ENCODE assay signal across 22 cellular contexts in the genomic region with DNA sequence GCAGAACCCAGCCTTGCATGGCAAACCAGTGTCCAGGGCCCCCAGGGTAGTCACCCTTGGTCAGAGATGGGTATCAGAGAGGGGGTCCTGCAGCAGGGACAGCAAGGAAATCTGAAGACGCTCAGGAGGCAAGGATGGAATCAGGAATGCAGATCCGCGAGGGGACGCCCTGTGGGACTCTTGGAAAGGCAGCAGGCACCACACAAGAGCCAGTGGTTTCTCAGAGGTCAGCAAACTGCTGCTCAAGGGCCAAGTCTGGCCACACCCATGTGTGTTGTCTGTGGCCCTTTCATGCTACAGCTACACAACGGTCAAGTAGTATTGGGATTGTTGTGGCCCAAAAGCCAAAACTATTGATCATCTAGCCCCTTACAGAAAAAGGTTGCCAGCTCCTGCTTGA.
"Had no signal": no experiment of that assay in that cellular context is flagged by ENCODE, and none has a peak within 500 bp of the region (broad histone marks: within the 10 kb centered on the region; RNA-seq: fewer than 3 reads in every experiment).

No MANE protein-coding gene starts in this region.

- H3K4me3 ChIP-seq: PC-9, Peyer's patch had no signal

- H2AFZ ChIP-seq: PC-9 had no signal

- H3K9ac ChIP-seq: SK-N-SH had no signal

- H3K9me2 ChIP-seq: SK-N-SH had no signal

- H3K4me2 ChIP-seq: PC-9, SK-N-SH had no signal

- H3K27me3 ChIP-seq: Peyer's patch had no signal

- DNase-seq: Karpas-422, KG1, MM.1S, NCI-H1092 treated with DMSO at 0.1 percent for 48 hours, NCI-H1436, NCI-H187, NCI-H2029, NCI-H2081 treated with DMSO at 0.1 percent for 48 hours, NCI-H2171, NCI-H226, NCI-H446, NCI-H510A, NCI-H524 treated with DMSO at 0.1 percent for 48 hours, NCI-H69, NCI-H774, PC-9, Peyer's patch, Right ventricle myocardium superior, RPMI8226, SIG-M5, SK-N-SH, SW 1271 had no signal

- H3K9me3 ChIP-seq: Peyer's patch, SK-N-SH had no signal

- H3K36me3 ChIP-seq: Peyer's patch had no signal

- H3K27ac ChIP-seq: PC-9, Peyer's patch had no signal

- H3K4me1 ChIP-seq: Peyer's patch had no signal
